In the genomic region with DNA sequence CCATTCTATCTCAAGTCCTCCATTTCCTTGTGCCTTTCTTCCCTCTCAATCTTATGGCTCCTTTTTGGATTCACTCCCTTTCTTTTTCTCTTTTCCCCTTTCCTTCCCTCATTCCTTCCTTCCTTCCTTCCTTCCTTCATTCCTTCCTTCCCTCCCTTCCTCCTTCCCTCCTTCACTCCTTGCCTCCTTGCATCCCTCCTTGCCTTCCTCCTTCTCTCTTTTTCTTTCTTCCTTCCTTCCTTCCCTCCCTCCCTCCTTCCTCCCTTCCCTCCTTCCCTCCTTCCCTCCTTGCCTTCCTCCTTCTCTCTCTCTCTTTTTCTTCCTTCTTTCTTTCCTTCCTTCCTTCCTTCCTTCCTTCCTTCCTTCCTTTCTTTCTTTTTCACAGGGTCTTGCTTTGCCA, we compare ENCODE assay signal across 22 cellular contexts.
"Had no signal": no experiment of that assay in that cellular context is flagged by ENCODE, and none has a peak within 500 bp of the region (broad histone marks: within the 10 kb centered on the region; RNA-seq: fewer than 3 reads in every experiment).

No MANE protein-coding gene starts in this region.

- DNase-seq: activated CD4-positive, alpha-beta T cell treated with anti-CD3 and anti-CD28 coated beads for 1 hour; activated CD4-positive, alpha-beta T cell treated with anti-CD3 and anti-CD28 coated beads for 4 hours; activated CD4-positive, alpha-beta T cell treated with anti-CD3 and anti-CD28 coated beads, Interleukin-2, amount 50 U/mL, for 1 hour; activated CD4-positive, alpha-beta T cell treated with anti-CD3 and anti-CD28 coated beads, Interleukin-2, amount 50 U/mL, for 48 hours; activated CD8-positive, alpha-beta memory T cell treated with anti-CD3 and anti-CD28 coated beads for 24 hours; activated CD8-positive, alpha-beta T cell treated with anti-CD3 and anti-CD28 coated beads for 36 hours; activated effector memory CD4-positive, alpha-beta T cell treated with anti-CD3 and anti-CD28 coated beads, Interleukin-2, amount 50 U/mL, for 16 hours; activated naive CD4-positive, alpha-beta T cell treated with anti-CD3 and anti-CD28 coated beads for 36 hours; activated naive CD8-positive, alpha-beta T cell treated with anti-CD3 and anti-CD28 coated beads for 36 hours; activated naive CD8-positive, alpha-beta T cell treated with anti-CD3 and anti-CD28 coated beads, Interleukin-2, amount 50 U/mL, for 24 hours; activated T-cell treated with anti-CD3 and anti-CD28 coated beads, Interleukin-2, amount 50 U/mL, for 4 hours; adrenal gland; amygdala; aorta; body of pancreas; caudate nucleus; cerebellar nuclear complex; colonic mucosa; effector memory CD4-positive, alpha-beta T cell; endodermal cell; head of caudate nucleus; T-helper 2 cell had no signal

- H3K9me3 ChIP-seq: adrenal gland, body of pancreas, colonic mucosa had no signal

- H3K27ac ChIP-seq: adrenal gland, body of pancreas, colonic mucosa had no signal

- H3K4me3 ChIP-seq: adrenal gland, body of pancreas, colonic mucosa had no signal

- H3K4me1 ChIP-seq: adrenal gland, body of pancreas, colonic mucosa had no signal

- H3K27me3 ChIP-seq: adrenal gland, body of pancreas, colonic mucosa had no signal

- H3K36me3 ChIP-seq: adrenal gland, colonic mucosa had no signal
